In genomic region chr16:46828943-46829342, GRCh38 we compare ENCODE assay signal across 11 cellular contexts. TPM values are rescaled to one million over a fixed set of nuclear protein-coding genes. Genes with fewer than 3 reads are reported as not detected.
A peak's percentile ranks its signal among the peaks of the same experiment; 100 is the strongest.
DNase-seq lines count a peak whose midpoint lies in the region; ATAC-seq and TF ChIP-seq lines count a peak whose summit lies in the region.
"Had no signal": no experiment of that assay in that cellular context is flagged by ENCODE, and none has a peak within 500 bp of the region (broad histone marks: within the 10 kb centered on the region; RNA-seq: fewer than 3 reads in every experiment).

No MANE protein-coding gene starts in this region.

- H3K27ac Mint-ChIP-seq in stimulated activated naive CD8-positive, alpha-beta T cell treated with anti-CD3 and anti-CD28 coated beads, Interleukin-15, Interleukin-2, amounts not matched to agents 100 ng/mL and 50 ng/mL, for 24 hours = peak overlapping the region; percentile 100
- peak overlapping the region; percentile 63 for H3K27ac Mint-ChIP-seq in activated B cell treated with CpG ODN at 0.5 μM for 24 hours
- peak overlapping the region in 3 of 6 donors; percentile 45 to 56 (median 49) for H3K27ac Mint-ChIP-seq in immature natural killer cell

- no peak for ATAC-seq in stimulated activated naive CD8-positive, alpha-beta T cell treated with anti-CD3 and anti-CD28 coated beads, Interleukin-15, Interleukin-2, amounts not matched to agents 100 U/mL and 50 U/mL, for 24 hours
- ATAC-seq in activated B cell treated with CpG ODN at 0.5 μM for 24 hours (ENCODE audit: low read depth) (no peak), HG02588 (IDR thresholded peaks at IDR 0.05; ENCODE audit: unreplicated experiment) (no peak)

- intact Hi-C loops in activated B cell treated with CpG ODN at 0.5 μM for 24 hours (cut with micrococcal nuclease) = no loop called here

- no peak for TF ChIP-seq CTCF in activated B cell treated with CpG ODN at 0.5 μM for 24 hours (IDR thresholded peaks at IDR 0.05)

- peaks cover 51% of the 10 kb centered on the region for H3K4me1 Mint-ChIP-seq in stimulated activated naive CD8-positive, alpha-beta T cell treated with anti-CD3 and anti-CD28 coated beads, Interleukin-15, Interleukin-2, amounts not matched to agents 100 ng/mL and 50 ng/mL, for 24 hours (ENCODE audit: low read depth)
- peaks cover 56% of the 10 kb centered on the region for H3K4me1 Mint-ChIP-seq in activated B cell treated with CpG ODN at 0.5 μM for 24 hours
- H3K4me1 Mint-ChIP-seq in immature natural killer cell = peaks cover 20 to 30% of the 10 kb centered on the region in 2 donors

- H3K27me3 Mint-ChIP-seq in stimulated activated naive CD8-positive, alpha-beta T cell treated with anti-CD3 and anti-CD28 coated beads, Interleukin-15, Interleukin-2, amounts not matched to agents 100 ng/mL and 50 ng/mL, for 24 hours = no peaks in the 10 kb centered on the region
- H3K27me3 Mint-ChIP-seq in activated B cell treated with CpG ODN at 0.5 μM for 24 hours (no peaks in the 10 kb centered on the region), immature natural killer cell (ENCODE audit: low read depth in 3 of 3) (peaks cover 8 to 16% (median 15%) of the 10 kb centered on the region in 3 donors)

- peak overlapping the region; percentile 98 for H3K4me3 Mint-ChIP-seq in stimulated activated naive CD8-positive, alpha-beta T cell treated with anti-CD3 and anti-CD28 coated beads, Interleukin-15, Interleukin-2, amounts not matched to agents 100 ng/mL and 50 ng/mL, for 24 hours
- H3K4me3 Mint-ChIP-seq in activated B cell treated with CpG ODN at 0.5 μM for 24 hours (peak overlapping the region; percentile 99), immature natural killer cell (peak overlapping the region; percentile 62 to 78 (median 70))

- POLR2A ChIA-PET in activated B cell treated with CpG ODN at 0.5 μM for 24 hours (lab: Charles Lee) = interaction anchor here (0.6 to 4.0 kb wide), 3 partner anchors 13 to 40 kb away, joined by 6 to 26 read pairs (median 13); no protein-coding TSS in a partner anchor

- H3K9me3 Mint-ChIP-seq in stimulated activated naive CD8-positive, alpha-beta T cell treated with anti-CD3 and anti-CD28 coated beads, Interleukin-15, Interleukin-2, amounts not matched to agents 100 ng/mL and 50 ng/mL, for 24 hours = no peaks in the 10 kb centered on the region
- no peaks in the 10 kb centered on the region for H3K9me3 Mint-ChIP-seq in activated B cell treated with CpG ODN at 0.5 μM for 24 hours
- no peaks in the 10 kb centered on the region for H3K9me3 Mint-ChIP-seq in immature natural killer cell

- peaks cover 20% of the 10 kb centered on the region for H3K36me3 Mint-ChIP-seq in stimulated activated naive CD8-positive, alpha-beta T cell treated with anti-CD3 and anti-CD28 coated beads, Interleukin-15, Interleukin-2, amounts not matched to agents 100 ng/mL and 50 ng/mL, for 24 hours (ENCODE audit: low read depth)
- peaks cover 8% of the 10 kb centered on the region for H3K36me3 Mint-ChIP-seq in activated B cell treated with CpG ODN at 0.5 μM for 24 hours (ENCODE audit: low read depth)
- peaks cover 0 to 4% (median 0%) of the 10 kb centered on the region in 3 donors for H3K36me3 Mint-ChIP-seq in immature natural killer cell

- no peak for DNase-seq in stimulated activated naive CD8-positive, alpha-beta T cell treated with anti-CD3 and anti-CD28 coated beads, Interleukin-15, Interleukin-2, amounts not matched to agents 100 U/mL and 50 U/mL, for 24 hours
- no peak for DNase-seq in activated B cell treated with CpG ODN at 0.5 μM for 24 hours
- no peak for DNase-seq in immature natural killer cell
- DNase-seq in activated CD4-positive, CD25-positive, alpha-beta regulatory T cell treated with anti-CD3 and anti-CD28 coated beads, Interleukin-2, amount 50 U/mL, for 72 hours = no peak
- no peak for DNase-seq in OCI-M1 (lab: John Stamatoyannopoulos, UW)
- no peak for DNase-seq in iPS-NIHi7 (ENCODE audit: extremely low spot score)
- DNase-seq: DMS153; NCI-H226; stimulated activated CD4-positive, alpha-beta T cell treated with anti-CD3 and anti-CD28 coated beads, Interleukin-12 subunit alpha, Interleukin-12 subunit beta, amount 100 ng/mL, for 4 hours had no signal

- CTCF ChIA-PET in activated B cell treated with CpG ODN at 0.5 μM for 24 hours (lab: Charles Lee) = interaction anchor here (1.0 kb wide), 1 partner anchor 27 kb away, joined by 4 read pairs; no protein-coding TSS in a partner anchor

RNA-seq across cellular contexts. Expression of gene C16orf87, which starts 2.0 kb away (rescaled TPM):
- total RNA-seq in activated B cell treated with CpG ODN at 0.5 μM for 24 hours = 15.6 and 16.6 TPM in 2 replicates
- 10 to 100 TPM in 2 of 3 donors, 1 to 10 TPM in 1; 8.0 to 14.0 (median 11.6) TPM for polyA plus RNA-seq in immature natural killer cell

RNA-seq across cellular contexts. Expression of gene GPT2, which starts 55.2 kb away (rescaled TPM):
- 11.7 and 17.4 TPM in 2 replicates for total RNA-seq in activated B cell treated with CpG ODN at 0.5 μM for 24 hours
- under 1 TPM in 2 of 3 donors, not detected in 1; 0.48 to 0.62 TPM for polyA plus RNA-seq in immature natural killer cell
